ENCODE assay signal across 8 cellular contexts in genomic region chr7:105348177-105348576, GRCh38. TPM values are rescaled to one million over a fixed set of nuclear protein-coding genes. Genes with fewer than 3 reads are reported as not detected.
A peak's percentile ranks its signal among the peaks of the same experiment; 100 is the strongest.
DNase-seq lines count a peak whose midpoint lies in the region; FAIRE-seq and TF ChIP-seq lines count a peak whose summit lies in the region.
"Not testable (repeated sequence)": the region's sequence is repeated elsewhere in the genome, so short reads cannot be mapped to it uniquely, and the experiment has no call there.

No MANE protein-coding gene starts in this region.

- not testable (repeated sequence) for H3K79me1 ChIP-seq in trophoblast cell (ENCODE audit: low read length)

- not testable (repeated sequence) for DNase-seq in CD14-positive monocyte (ENCODE audit: low spot score); HEK293T (ENCODE audit: extremely low spot score); astrocyte (ENCODE audit: low read depth); immature natural killer cell
- DNase-seq in SW480 (ENCODE audit: low spot score), result peak; percentile 72
- DNase-seq in left kidney (ENCODE audit: low read depth, low spot score), result peak; percentile 39
- peak; percentile 53 to 72 for DNase-seq in trophoblast cell

- H2BK12ac ChIP-seq in trophoblast cell (ENCODE audit: low read length), result not testable (repeated sequence)

- not testable (repeated sequence) for H4K91ac ChIP-seq in trophoblast cell (ENCODE audit: low read depth, low read length)

- H3K27ac Mint-ChIP-seq in CD14-positive monocyte, result peak overlapping the region in 6 of 7 donors; percentile 31 to 81 (median 51)
- H3K27ac Mint-ChIP-seq in astrocyte (ENCODE audit: unreplicated experiment), result peak overlapping the region; percentile 58
- H3K27ac Mint-ChIP-seq in immature natural killer cell, result peak overlapping the region in 4 of 6 donors; percentile 45 to 71 (median 48)

- not testable (repeated sequence) for H3K4me3 Mint-ChIP-seq in CD14-positive monocyte; astrocyte (ENCODE audit: unreplicated experiment)
- peak overlapping the region; percentile 26 to 54 (median 35) for H3K4me3 Mint-ChIP-seq in immature natural killer cell

- not testable (repeated sequence) for H3K23ac ChIP-seq in trophoblast cell (ENCODE audit: low read length)

- not testable (repeated sequence) for H3K9me3 Mint-ChIP-seq in CD14-positive monocyte; astrocyte (ENCODE audit: unreplicated experiment); immature natural killer cell

- H3K14ac ChIP-seq in trophoblast cell (ENCODE audit: low read length), result not testable (repeated sequence)

- H3K27ac ChIP-seq in astrocyte (ENCODE audit: low read depth, low read length); trophoblast cell (ENCODE audit: low read depth, low read length): not testable (repeated sequence)

- peaks cover 75% of the 10 kb centered on the region for H3K4me1 Mint-ChIP-seq in CD14-positive monocyte
- peaks cover 20% of the 10 kb centered on the region for H3K4me1 Mint-ChIP-seq in astrocyte (ENCODE audit: low read depth, unreplicated experiment)
- peaks cover 80 to 82% of the 10 kb centered on the region in 2 donors for H3K4me1 Mint-ChIP-seq in immature natural killer cell

- not testable (repeated sequence) for H3K36me3 Mint-ChIP-seq in CD14-positive monocyte; astrocyte (ENCODE audit: low read depth, unreplicated experiment); immature natural killer cell

- FAIRE-seq in A204.1 (lab: Jason Lieb, UNC), result peak; percentile 35
- not testable (repeated sequence) for FAIRE-seq in astrocyte (lab: Jason Lieb, UNC)

- CTCF ChIA-PET in HEK293T (lab: Yijun Ruan, JAX), result not testable (repeated sequence)

- H3K79me2 ChIP-seq in astrocyte (ENCODE audit: insufficient read depth, low read length), result peaks cover 72% of the 10 kb centered on the region
- H3K79me2 ChIP-seq in trophoblast cell (ENCODE audit: control insufficient read depth, insufficient read depth, low read length, poor library complexity), result not testable (repeated sequence)

- POLR2A ChIA-PET in HEK293T (lab: Yijun Ruan, JAX), result not testable (repeated sequence)

- intact Hi-C loops in CD14-positive monocyte (cut with micrococcal nuclease), result not testable (repeated sequence)

- not testable (repeated sequence) for H3K27me3 ChIP-seq in astrocyte (ENCODE audit: insufficient read depth, low read length); trophoblast cell (ENCODE audit: insufficient read depth, low read length)

- not testable (repeated sequence) for H3K4me2 ChIP-seq in astrocyte (ENCODE audit: low read length); trophoblast cell (ENCODE audit: low read length)

- peaks cover 67% of the 10 kb centered on the region for H4K20me1 ChIP-seq in astrocyte (ENCODE audit: insufficient read depth, low read length)

- not testable (repeated sequence) for TF ChIP-seq CTCF in CD14-positive monocyte (IDR thresholded peaks at IDR 0.05); astrocyte (IDR thresholded peaks at IDR 0.05; ENCODE audit: insufficient read depth, low read depth, low read length)

- H2BK5ac ChIP-seq in trophoblast cell (ENCODE audit: low read depth, low read length, poor library complexity), result not testable (repeated sequence)

- H3K4ac ChIP-seq in trophoblast cell (ENCODE audit: low read depth, low read length), result not testable (repeated sequence)

- not testable (repeated sequence) for H2AFZ ChIP-seq in astrocyte (ENCODE audit: low read depth, low read length); trophoblast cell (ENCODE audit: insufficient read depth, low read length, poor library complexity)

- not testable (repeated sequence) for H3K9me3 ChIP-seq in astrocyte (ENCODE audit: insufficient read depth, low read depth, low read length); trophoblast cell (ENCODE audit: insufficient read depth, low read depth, low read length)

- H4K8ac ChIP-seq in trophoblast cell (ENCODE audit: low read depth, low read length), result not testable (repeated sequence)

- H3K36me3 ChIP-seq in astrocyte (ENCODE audit: insufficient read depth, low read length); trophoblast cell (ENCODE audit: control insufficient read depth in 1 of 2, insufficient read depth in 2 of 2, low read length in 2 of 2): not testable (repeated sequence)

- peaks cover 19% of the 10 kb centered on the region for H3K4me1 ChIP-seq in astrocyte (ENCODE audit: insufficient read depth, low read length)
- not testable (repeated sequence) for H3K4me1 ChIP-seq in trophoblast cell (ENCODE audit: control insufficient read depth in 1 of 2, insufficient read depth in 2 of 2, low read length in 2 of 2)

- not testable (repeated sequence) for H3K9ac ChIP-seq in astrocyte (ENCODE audit: low read length); trophoblast cell (ENCODE audit: low read length)

- not testable (repeated sequence) for H2BK120ac ChIP-seq in trophoblast cell (ENCODE audit: insufficient read depth, low read length, poor library complexity)

- no CpG with 5 or more reads among the region's 11 CpGs for WGBS in trophoblast cell (ENCODE audit: extremely low coverage, insufficient coverage, insufficient read length)

- H3K18ac ChIP-seq in trophoblast cell (ENCODE audit: low read length), result not testable (repeated sequence)

- H3K4me3 ChIP-seq in astrocyte (ENCODE audit: insufficient read depth, low read depth, low read length); trophoblast cell (ENCODE audit: low read depth, low read length): not testable (repeated sequence)

- H4K12ac ChIP-seq in trophoblast cell (ENCODE audit: low read depth, low read length), result not testable (repeated sequence)

- not testable (repeated sequence) for H2AK5ac ChIP-seq in trophoblast cell (ENCODE audit: low read length)

- H3K27me3 Mint-ChIP-seq in CD14-positive monocyte (ENCODE audit: low read depth in 3 of 3); astrocyte (ENCODE audit: low read depth, unreplicated experiment): not testable (repeated sequence)
- H3K27me3 Mint-ChIP-seq in immature natural killer cell (ENCODE audit: low read depth in 3 of 3), result peaks cover 6 to 15% (median 15%) of the 10 kb centered on the region in 3 donors

TF ChIP-seq in HEK293T, 16 proteins besides CTCF, POLR2A, EP300 and RAD21:
- 0 out of 2 replicates have a peak, but pooled peaks have one; percentile 1 for TF ChIP-seq ZNF384 (IDR thresholded peaks at IDR 0.05)
TF ChIP-seq in HEK293T: peak in this region for 1; not testable (repeated sequence) for 15.

RNA-seq across cellular contexts. Expression of gene SRPK2, which starts 40.5 kb away (rescaled TPM):
- polyA plus RNA-seq in CD14-positive monocyte (10 to 100 TPM; 30.0 to 37.7 TPM), immature natural killer cell (10 to 100 TPM; 51.5 to 92.2 (median 64.1) TPM)
- 54.8 and 59.2 TPM in 2 replicates for total RNA-seq in astrocyte
- 22.5 and 24.3 TPM in 2 replicates for polyA plus RNA-seq in trophoblast cell (2013)
